Comparison of ENCODE assay signal across 8 cellular contexts in the genomic region with DNA sequence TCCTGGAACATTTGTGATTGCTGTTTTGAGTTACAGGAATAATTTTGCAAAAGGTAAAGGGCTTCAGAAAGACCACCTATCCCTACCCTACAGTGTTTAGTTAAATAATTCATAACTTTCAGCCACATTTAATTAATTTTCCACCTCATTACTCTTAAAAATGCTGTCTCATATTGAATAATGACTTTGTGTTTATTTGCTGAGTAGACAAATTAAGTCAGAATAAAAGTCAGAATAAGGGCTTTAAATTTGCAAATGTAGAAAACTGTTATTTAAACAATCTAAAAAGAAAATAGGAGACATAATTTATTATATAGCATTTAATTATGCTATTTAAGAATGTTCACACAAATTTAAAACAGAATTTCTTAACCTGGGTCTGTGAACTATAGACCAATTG.
"Had no signal": no experiment of that assay in that cellular context is flagged by ENCODE, and none has a peak within 500 bp of the region (broad histone marks: within the 10 kb centered on the region; RNA-seq: fewer than 3 reads in every experiment).

No MANE protein-coding gene starts in this region.

- H3K4me1 ChIP-seq: HAP-1 had no signal

- DNase-seq: H7, HFFc6, Kasumi-1, KG1 had no signal

- H3K4me2 ChIP-seq: GM23338 had no signal

- H3K36me3 ChIP-seq: HAP-1 had no signal

- H3K4me3 ChIP-seq: GM23338, HAP-1 had no signal

- FAIRE-seq: HTR-8/SVneo had no signal

- H2AFZ ChIP-seq: GM23338 had no signal

- H3K9me3 ChIP-seq: HAP-1 had no signal

- ATAC-seq: GM23338, HCT116 had no signal
